In the genomic region with DNA sequence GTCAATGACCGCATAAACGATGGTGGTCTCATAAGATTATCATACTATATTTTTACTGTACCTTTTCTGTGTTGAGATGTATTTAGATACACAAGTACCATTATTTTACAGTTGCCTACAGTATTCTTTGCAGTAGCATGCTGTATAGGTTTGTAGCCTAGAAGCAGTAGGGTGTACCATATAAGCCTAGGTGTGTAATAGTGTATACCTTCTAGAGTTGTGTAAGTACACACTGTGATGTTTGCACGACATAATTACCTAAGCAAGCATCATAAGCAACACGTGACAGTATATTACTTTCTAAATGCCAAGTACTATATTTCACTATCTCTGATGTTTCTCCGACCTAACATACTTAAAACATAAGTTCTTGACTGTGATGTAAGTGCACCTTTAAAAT, we compare ENCODE assay signal across 10 cellular contexts. TPM values are rescaled to one million over a fixed set of nuclear protein-coding genes. Genes with fewer than 3 reads are reported as not detected.
DNase-seq lines count a peak whose midpoint lies in the region; ATAC-seq and TF ChIP-seq lines count a peak whose summit lies in the region.
"Had no signal": no experiment of that assay in that cellular context is flagged by ENCODE, and none has a peak within 500 bp of the region (broad histone marks: within the 10 kb centered on the region; RNA-seq: fewer than 3 reads in every experiment).

No MANE protein-coding gene starts in this region.

- no peaks in the 10 kb centered on the region for H3K9me3 ChIP-seq in mesodermal cell (ENCODE audit: control insufficient read depth, low read length)
- no peaks in the 10 kb centered on the region for H3K9me3 ChIP-seq in upper lobe of left lung

- no peak for TF ChIP-seq POLR2A in upper lobe of left lung (IDR thresholded peaks at IDR 0.05)

- no peaks in the 10 kb centered on the region for H3K9me3 Mint-ChIP-seq in activated naive CD4-positive, alpha-beta T cell treated with anti-CD3 and anti-CD28 coated beads, Interleukin-2, amount 50 U/mL, for 24 hours
- no peaks in the 10 kb centered on the region for H3K9me3 Mint-ChIP-seq in chondrocyte (ENCODE audit: low read depth)
- H3K9me3 Mint-ChIP-seq: naive B cell had no signal

- peaks cover 70% of the 10 kb centered on the region for H3K4me1 Mint-ChIP-seq in activated naive CD4-positive, alpha-beta T cell treated with anti-CD3 and anti-CD28 coated beads, Interleukin-2, amount 50 U/mL, for 24 hours
- peaks cover 40% of the 10 kb centered on the region for H3K4me1 Mint-ChIP-seq in chondrocyte (ENCODE audit: low read depth)

- H3K4me1 ChIP-seq in mesodermal cell (ENCODE audit: control insufficient read depth, insufficient read depth, low read length, poor library complexity, severe bottlenecking) = no peaks in the 10 kb centered on the region
- peaks cover 5 to 21% (median 11%) of the 10 kb centered on the region in 4 donors for H3K4me1 ChIP-seq in upper lobe of left lung

- TF ChIP-seq CTCF in chondrocyte (IDR thresholded peaks at IDR 0.05) = no peak
- TF ChIP-seq CTCF in upper lobe of left lung (IDR thresholded peaks at IDR 0.05) = no peak

- DNase-seq in activated naive CD4-positive, alpha-beta T cell treated with Interleukin-2 at 50 U/mL for 16 hours = no peak
- DNase-seq in chondrocyte (ENCODE audit: low spot score) (no peak), upper lobe of left lung (no peak), middle frontal gyrus (ENCODE audit: extremely low spot score, low spot score) (no peak), NCI-H2029 treated with DMSO at 0.1 percent for 48 hours (lab: John Stamatoyannopoulos, UW) (no peak)
- DNase-seq: activated gamma-delta T cell treated with Interleukin-2 at 50 U/mL for 16 hours, naive B cell had no signal

- peak overlapping the region; percentile 50 for H3K4me3 ChIP-seq in mesodermal cell (ENCODE audit: extremely low read depth, insufficient read depth, low read length, poor library complexity, severe bottlenecking)
- H3K4me3 ChIP-seq in upper lobe of left lung = peak overlapping the region in 3 of 4 donors; percentile 37 to 58 (median 56)

- no CpG with 5 or more reads among the region's 5 CpGs for WGBS in mesodermal cell (ENCODE audit: insufficient coverage in 2 of 2), 2 experiments
- 54 to 59% methylated on average over 5 of the region's 5 CpGs for WGBS in upper lobe of left lung, 2 donors

- H3K27me3 ChIP-seq in upper lobe of left lung = no peaks in the 10 kb centered on the region

- no peak for ATAC-seq in upper lobe of left lung (ENCODE audit: low FRiP score in 2 of 2)
- no peak for ATAC-seq in GM21737 (IDR thresholded peaks at IDR 0.05; ENCODE audit: unreplicated experiment)

- H3K27ac Mint-ChIP-seq in activated naive CD4-positive, alpha-beta T cell treated with anti-CD3 and anti-CD28 coated beads, Interleukin-2, amount 50 U/mL, for 24 hours = peak overlapping the region; percentile 81
- H3K27ac Mint-ChIP-seq in chondrocyte (ENCODE audit: unreplicated experiment) = peak overlapping the region; percentile 75

- no peak overlapping the region for H3K27ac ChIP-seq in mesodermal cell (ENCODE audit: low read depth, low read length, severe bottlenecking)
- H3K27ac ChIP-seq in upper lobe of left lung = peak overlapping the region in 2 of 4 donors; percentile 80 to 86

- H3K4me3 Mint-ChIP-seq in activated naive CD4-positive, alpha-beta T cell treated with anti-CD3 and anti-CD28 coated beads, Interleukin-2, amount 50 U/mL, for 24 hours = peak overlapping the region; percentile 82
- H3K4me3 Mint-ChIP-seq in chondrocyte (ENCODE audit: unreplicated experiment) = peak overlapping the region; percentile 61
- H3K4me3 Mint-ChIP-seq: naive B cell had no signal

- no peaks in the 10 kb centered on the region for H3K27me3 Mint-ChIP-seq in activated naive CD4-positive, alpha-beta T cell treated with anti-CD3 and anti-CD28 coated beads, Interleukin-2, amount 50 U/mL, for 24 hours
- H3K27me3 Mint-ChIP-seq in chondrocyte (ENCODE audit: low read depth) = no peaks in the 10 kb centered on the region
- H3K27me3 Mint-ChIP-seq: naive B cell had no signal

- H3K36me3 ChIP-seq in mesodermal cell (ENCODE audit: control insufficient read depth, insufficient read depth, low read length) = no peaks in the 10 kb centered on the region
- H3K36me3 ChIP-seq in upper lobe of left lung = no peaks in the 10 kb centered on the region

- no peak for TF ChIP-seq EP300 in upper lobe of left lung (IDR thresholded peaks at IDR 0.05)

- no peaks in the 10 kb centered on the region for H3K36me3 Mint-ChIP-seq in activated naive CD4-positive, alpha-beta T cell treated with anti-CD3 and anti-CD28 coated beads, Interleukin-2, amount 50 U/mL, for 24 hours
- H3K36me3 Mint-ChIP-seq in chondrocyte (ENCODE audit: low read depth) = peaks cover 7% of the 10 kb centered on the region

RNA-seq across cellular contexts. Expression of a gene that starts 2.7 kb away (rescaled TPM):
- total RNA-seq in chondrocyte = 3.9 to 5.4 TPM (median 4.1 TPM) in 3 replicates
- 33.2 TPM for polyA plus RNA-seq in mesodermal cell (2013, experiment 1 of 2)
- polyA plus RNA-seq in mesodermal cell (2013, experiment 2 of 2) = 38.1 TPM
- total RNA-seq in upper lobe of left lung = 10 to 100 TPM; 13.8 to 46.1 (median 19.0) TPM
